1 cellular context compared by ENCODE assay signal in the genomic region with DNA sequence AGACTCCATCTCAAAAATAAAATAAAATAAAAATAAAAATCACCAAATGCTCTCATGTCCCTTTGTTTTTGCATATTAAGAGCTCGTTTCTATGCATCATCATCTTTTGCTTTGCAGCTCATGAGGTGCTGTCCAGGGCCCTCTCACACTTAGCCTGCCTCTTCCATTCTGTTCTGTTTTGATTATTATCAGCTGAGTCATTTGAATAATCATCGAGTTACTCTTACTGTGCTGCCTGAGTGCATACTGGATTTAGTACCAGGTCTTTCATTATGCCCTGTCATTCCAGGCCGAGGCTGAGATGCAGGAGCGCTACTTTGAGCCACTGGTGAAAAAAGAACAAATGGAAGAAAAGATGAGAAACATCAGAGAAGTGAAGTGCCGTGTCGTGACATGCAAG.
A peak's percentile ranks its signal among the peaks of the same experiment; 100 is the strongest.
TF ChIP-seq lines count a peak whose summit lies in the region.

No MANE protein-coding gene starts in this region.

TF ChIP-seq in SK-N-SH, 30 proteins besides CTCF, POLR2A, EP300 and RAD21 (continued from another document):
- TF ChIP-seq, protein P1, sequence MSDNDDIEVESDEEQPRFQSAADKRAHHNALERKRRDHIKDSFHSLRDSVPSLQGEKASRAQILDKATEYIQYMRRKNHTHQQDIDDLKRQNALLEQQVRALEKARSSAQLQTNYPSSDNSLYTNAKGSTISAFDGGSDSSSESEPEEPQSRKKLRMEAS (IDR thresholded peaks at IDR 0.05; ENCODE audit: low read depth), result no peak
- TF ChIP-seq FOXJ3 (CRISPR knock-in tag; IDR thresholded peaks at IDR 0.05) (no peak), MXI1 (IDR thresholded peaks at IDR 0.05; ENCODE audit: low read depth, low read length) (no peak), NRF1 (IDR thresholded peaks at IDR 0.05; ENCODE audit: low read depth, low read length) (no peak), TCF12 (IDR thresholded peaks at IDR 0.05) (no peak)
- TF ChIP-seq, protein P2, sequence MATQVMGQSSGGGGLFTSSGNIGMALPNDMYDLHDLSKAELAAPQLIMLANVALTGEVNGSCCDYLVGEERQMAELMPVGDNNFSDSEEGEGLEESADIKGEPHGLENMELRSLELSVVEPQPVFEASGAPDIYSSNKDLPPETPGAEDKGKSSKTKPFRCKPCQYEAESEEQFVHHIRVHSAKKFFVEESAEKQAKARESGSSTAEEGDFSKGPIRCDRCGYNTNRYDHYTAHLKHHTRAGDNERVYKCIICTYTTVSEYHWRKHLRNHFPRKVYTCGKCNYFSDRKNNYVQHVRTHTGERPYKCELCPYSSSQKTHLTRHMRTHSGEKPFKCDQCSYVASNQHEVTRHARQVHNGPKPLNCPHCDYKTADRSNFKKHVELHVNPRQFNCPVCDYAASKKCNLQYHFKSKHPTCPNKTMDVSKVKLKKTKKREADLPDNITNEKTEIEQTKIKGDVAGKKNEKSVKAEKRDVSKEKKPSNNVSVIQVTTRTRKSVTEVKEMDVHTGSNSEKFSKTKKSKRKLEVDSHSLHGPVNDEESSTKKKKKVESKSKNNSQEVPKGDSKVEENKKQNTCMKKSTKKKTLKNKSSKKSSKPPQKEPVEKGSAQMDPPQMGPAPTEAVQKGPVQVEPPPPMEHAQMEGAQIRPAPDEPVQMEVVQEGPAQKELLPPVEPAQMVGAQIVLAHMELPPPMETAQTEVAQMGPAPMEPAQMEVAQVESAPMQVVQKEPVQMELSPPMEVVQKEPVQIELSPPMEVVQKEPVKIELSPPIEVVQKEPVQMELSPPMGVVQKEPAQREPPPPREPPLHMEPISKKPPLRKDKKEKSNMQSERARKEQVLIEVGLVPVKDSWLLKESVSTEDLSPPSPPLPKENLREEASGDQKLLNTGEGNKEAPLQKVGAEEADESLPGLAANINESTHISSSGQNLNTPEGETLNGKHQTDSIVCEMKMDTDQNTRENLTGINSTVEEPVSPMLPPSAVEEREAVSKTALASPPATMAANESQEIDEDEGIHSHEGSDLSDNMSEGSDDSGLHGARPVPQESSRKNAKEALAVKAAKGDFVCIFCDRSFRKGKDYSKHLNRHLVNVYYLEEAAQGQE (IDR thresholded peaks at IDR 0.05; ENCODE audit: low read depth, low read length), result peak; percentile 76; the same call in 1 of the 2 replicates
- TF ChIP-seq, protein P3, sequence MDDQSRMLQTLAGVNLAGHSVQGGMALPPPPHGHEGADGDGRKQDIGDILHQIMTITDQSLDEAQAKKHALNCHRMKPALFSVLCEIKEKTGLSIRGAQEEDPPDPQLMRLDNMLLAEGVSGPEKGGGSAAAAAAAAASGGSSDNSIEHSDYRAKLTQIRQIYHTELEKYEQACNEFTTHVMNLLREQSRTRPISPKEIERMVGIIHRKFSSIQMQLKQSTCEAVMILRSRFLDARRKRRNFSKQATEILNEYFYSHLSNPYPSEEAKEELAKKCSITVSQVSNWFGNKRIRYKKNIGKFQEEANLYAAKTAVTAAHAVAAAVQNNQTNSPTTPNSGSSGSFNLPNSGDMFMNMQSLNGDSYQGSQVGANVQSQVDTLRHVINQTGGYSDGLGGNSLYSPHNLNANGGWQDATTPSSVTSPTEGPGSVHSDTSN (IDR thresholded peaks at IDR 0.05), result 0 out of 2 replicates have a peak, but pooled peaks have one; percentile 8
